In the genomic region with DNA sequence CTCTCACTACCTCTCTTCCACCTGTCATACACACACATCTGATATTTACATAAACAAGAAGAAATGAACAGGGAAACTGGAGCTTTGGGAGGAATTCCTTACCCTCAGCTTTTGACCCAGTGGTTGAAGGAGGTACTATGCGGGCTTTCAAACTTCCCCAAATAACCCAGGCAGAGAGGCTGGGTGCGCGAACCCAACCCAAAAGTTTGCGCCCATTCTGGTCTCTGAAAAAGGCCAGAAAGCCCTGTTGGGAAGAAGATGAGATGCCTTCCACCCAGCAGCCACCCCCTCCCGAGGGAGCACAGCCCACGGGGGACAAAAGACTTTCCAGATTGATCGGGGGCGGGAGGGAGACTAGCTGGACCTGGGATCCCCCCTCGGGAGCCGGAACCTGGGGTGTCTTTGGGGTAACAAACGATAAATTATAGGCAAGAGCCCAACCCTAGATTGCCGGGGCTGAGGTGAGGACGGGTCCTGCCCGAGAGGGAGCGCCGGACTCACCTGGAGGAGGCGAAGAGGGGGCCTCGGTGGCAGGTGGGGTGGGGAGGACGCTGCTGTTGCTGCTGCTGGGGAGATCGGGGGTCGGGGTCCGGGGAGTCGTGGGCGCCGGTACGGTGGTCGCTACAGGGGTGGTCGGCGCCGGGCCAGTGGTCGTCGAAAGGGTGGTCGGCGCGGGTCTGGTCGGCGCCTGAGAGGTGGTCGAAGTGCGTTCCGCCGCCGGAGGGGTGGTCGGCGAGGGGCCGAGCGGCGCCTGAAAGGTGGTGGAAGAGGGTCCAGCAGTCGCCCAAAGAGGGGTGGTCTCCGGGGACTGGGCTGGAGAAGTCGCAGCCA, we compare ENCODE assay signal across 8 cellular contexts. TPM values are rescaled to one million over a fixed set of nuclear protein-coding genes. Genes with fewer than 3 reads are reported as not detected.
A peak's percentile ranks its signal among the peaks of the same experiment; 100 is the strongest.
DNase-seq lines count a peak whose midpoint lies in the region; ATAC-seq and TF ChIP-seq lines count a peak whose summit lies in the region.

No MANE protein-coding gene starts in this region.

- H3K36me3 Mint-ChIP-seq in activated naive CD4-positive, alpha-beta T cell treated with anti-CD3 and anti-CD28 coated beads, Interleukin-2, amount 50 U/mL, for 24 hours, result no peaks in the 10 kb centered on the region

- H3K4me1 Mint-ChIP-seq in activated naive CD4-positive, alpha-beta T cell treated with anti-CD3 and anti-CD28 coated beads, Interleukin-2, amount 50 U/mL, for 24 hours, result peaks cover 39% of the 10 kb centered on the region

- H3K36me3 ChIP-seq in right atrium auricular region, result no peaks in the 10 kb centered on the region

- H3K27me3 ChIP-seq in right atrium auricular region, result no peaks in the 10 kb centered on the region

- no peaks in the 10 kb centered on the region for H3K9me3 Mint-ChIP-seq in activated naive CD4-positive, alpha-beta T cell treated with anti-CD3 and anti-CD28 coated beads, Interleukin-2, amount 50 U/mL, for 24 hours

- H3K9me3 ChIP-seq in right atrium auricular region, result no peaks in the 10 kb centered on the region

- peak overlapping the region; percentile 89 for H3K4me3 Mint-ChIP-seq in activated naive CD4-positive, alpha-beta T cell treated with anti-CD3 and anti-CD28 coated beads, Interleukin-2, amount 50 U/mL, for 24 hours

- no peak for ATAC-seq in HG02884 (IDR thresholded peaks at IDR 0.05; ENCODE audit: unreplicated experiment)

- DNase-seq in ELF-1 (ENCODE audit: low read depth, low spot score), result peak; percentile 18
- DNase-seq in NAMALWA (ENCODE audit: low spot score), result peak; percentile 41
- no peak for DNase-seq in right atrium auricular region (ENCODE audit: low spot score)
- DNase-seq in skeletal muscle cell (ENCODE audit: low read depth), result no peak
- no peak for DNase-seq in SKM-1 (lab: John Stamatoyannopoulos, UW; ENCODE audit: unreplicated experiment)
- no peak for DNase-seq in activated CD4-positive, CD25-positive, alpha-beta regulatory T cell treated with anti-CD3 and anti-CD28 coated beads, Interleukin-2, amount 50 U/mL, for 72 hours

- TF ChIP-seq CTCF in right atrium auricular region (IDR thresholded peaks at IDR 0.05), result peak in 1 of 2 donors; percentile 36

- H3K4me3 ChIP-seq in right atrium auricular region (peak overlapping the region; percentile 90 to 93), skeletal muscle cell (ENCODE audit: low read depth, low read length) (peak overlapping the region; percentile 75)

- peak overlapping the region; percentile 37 for H3K27ac Mint-ChIP-seq in activated naive CD4-positive, alpha-beta T cell treated with anti-CD3 and anti-CD28 coated beads, Interleukin-2, amount 50 U/mL, for 24 hours

- H3K27me3 Mint-ChIP-seq in activated naive CD4-positive, alpha-beta T cell treated with anti-CD3 and anti-CD28 coated beads, Interleukin-2, amount 50 U/mL, for 24 hours, result no peaks in the 10 kb centered on the region

- H3K27ac ChIP-seq in right atrium auricular region, result peak overlapping the region; percentile 84 to 87

- H3K4me1 ChIP-seq in right atrium auricular region, result peaks cover 0 to 36% of the 10 kb centered on the region in 2 donors

RNA-seq across cellular contexts. Expression of gene MEGF9, which starts 0.8 kb away (rescaled TPM):
- total RNA-seq in right atrium auricular region, result 10 to 100 TPM; 15.3 to 23.8 TPM

Comparison
In these comparisons a context has a peak if more than half of its experiments do, and no peak if none do; other contexts are left out.
1. DNase-seq: peak in ELF-1 (single experiment) and NAMALWA (single experiment); none in right atrium auricular region (single experiment), skeletal muscle cell (single experiment), SKM-1 (single experiment) and activated CD4-positive, CD25-positive, alpha-beta regulatory T cell treated with anti-CD3 and anti-CD28 coated beads, Interleukin-2, amount 50 U/mL, for 72 hours (single experiment).